Comparison of ENCODE assay signal across 28 cellular contexts in the genomic region with DNA sequence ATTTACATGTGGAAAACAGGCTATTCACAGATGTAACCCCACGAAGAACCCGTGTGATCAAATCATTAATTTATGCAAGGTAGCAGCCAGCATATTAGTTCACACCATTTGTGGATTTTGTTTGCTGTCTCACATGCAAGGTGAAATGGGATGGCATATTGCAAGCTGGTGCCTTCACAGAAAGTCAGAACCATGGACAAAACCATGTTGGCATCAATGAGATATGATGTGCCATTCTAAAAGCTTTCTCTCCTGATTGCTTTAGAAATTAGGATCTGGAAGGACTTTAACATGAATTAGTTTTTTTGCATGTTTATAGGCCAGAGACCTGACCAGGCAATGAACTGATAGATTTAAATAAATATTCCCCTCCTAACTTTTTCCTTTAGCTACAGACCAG.
"Had no signal": no experiment of that assay in that cellular context is flagged by ENCODE, and none has a peak within 500 bp of the region (broad histone marks: within the 10 kb centered on the region; RNA-seq: fewer than 3 reads in every experiment).

No MANE protein-coding gene starts in this region.

- H3K4me3 ChIP-seq: breast epithelium, gastroesophageal sphincter, psoas muscle, smooth muscle cell, testis, transverse colon had no signal

- DNase-seq: activated CD4-positive, alpha-beta T cell treated with anti-CD3 and anti-CD28 coated beads for 1 hour; activated CD4-positive, alpha-beta T cell treated with anti-CD3 and anti-CD28 coated beads, Interleukin-2, amount 50 U/mL, for 1 hour; activated CD8-positive, alpha-beta T cell treated with anti-CD3 and anti-CD28 coated beads for 36 hours; activated gamma-delta T cell treated with Interleukin-2 at 50 U/mL for 16 hours; activated naive CD4-positive, alpha-beta T cell treated with anti-CD3 and anti-CD28 coated beads, Interleukin-2, amount 50 U/mL, for 16 hours; activated T-cell treated with anti-CD3 and anti-CD28 coated beads, Interleukin-2, amount 50 U/mL, for 4 hours; amniotic stem cell; effector memory CD4-positive, alpha-beta T cell; hippocampal formation; left colon; midbrain; naive thymus-derived CD4-positive, alpha-beta T cell; occipital lobe; psoas muscle; stimulated activated CD4-positive, alpha-beta T cell treated with anti-CD3 and anti-CD28 coated beads, Interleukin-1b, Interleukin-23, amount 100 ng/mL, for 48 hours; stimulated activated naive CD4-positive, alpha-beta T cell; T-helper 17 cell; testis; transverse colon had no signal

- ATAC-seq: activated CD8-positive, alpha-beta T cell treated with anti-CD3 and anti-CD28 coated beads for 36 hours; activated T-cell treated with anti-CD3 and anti-CD28 coated beads, Interleukin-2, amount 50 U/mL, for 4 hours; activated T-helper 17 cell treated with anti-CD3 and anti-CD28 coated beads, Interleukin-2, amount 50 U/mL, for 72 hours; gastroesophageal sphincter; naive thymus-derived CD4-positive, alpha-beta T cell; psoas muscle; T-helper 17 cell had no signal

- H3K27ac ChIP-seq: breast epithelium, gastroesophageal sphincter, parathyroid adenoma, psoas muscle, testis, transverse colon had no signal

- H3K4me1 Mint-ChIP-seq: activated T-helper 17 cell treated with anti-CD3 and anti-CD28 coated beads, Interleukin-2, amount 50 U/mL, for 72 hours; naive thymus-derived CD4-positive, alpha-beta T cell; T-helper 17 cell had no signal

- H3K27ac Mint-ChIP-seq: activated CD8-positive, alpha-beta T cell treated with anti-CD3 and anti-CD28 coated beads for 36 hours; activated T-helper 17 cell treated with anti-CD3 and anti-CD28 coated beads, Interleukin-2, amount 50 U/mL, for 72 hours; T-helper 17 cell had no signal

- H3K4me1 ChIP-seq: breast epithelium had no signal

- H3K9ac ChIP-seq: parathyroid adenoma had no signal

- H3K9me3 Mint-ChIP-seq: activated CD8-positive, alpha-beta T cell treated with anti-CD3 and anti-CD28 coated beads for 36 hours; activated T-cell treated with anti-CD3 and anti-CD28 coated beads, Interleukin-2, amount 50 U/mL, for 4 hours; activated T-helper 17 cell treated with anti-CD3 and anti-CD28 coated beads, Interleukin-2, amount 50 U/mL, for 72 hours; neural crest cell had no signal

- FAIRE-seq: colon, endothelial cell of umbilical vein, keratinocyte had no signal

- H3K27me3 Mint-ChIP-seq: activated CD8-positive, alpha-beta T cell treated with anti-CD3 and anti-CD28 coated beads for 36 hours; activated T-helper 17 cell treated with anti-CD3 and anti-CD28 coated beads, Interleukin-2, amount 50 U/mL, for 72 hours; naive thymus-derived CD4-positive, alpha-beta T cell; T-helper 17 cell had no signal

- H3K9me3 ChIP-seq: breast epithelium, gastroesophageal sphincter, psoas muscle, testis, transverse colon had no signal

- H3K4me2 ChIP-seq: smooth muscle cell had no signal

- H3K27me3 ChIP-seq: breast epithelium, gastroesophageal sphincter, testis, transverse colon had no signal

- H3K4me3 Mint-ChIP-seq: activated CD8-positive, alpha-beta T cell treated with anti-CD3 and anti-CD28 coated beads for 36 hours; activated T-cell treated with anti-CD3 and anti-CD28 coated beads, Interleukin-2, amount 50 U/mL, for 4 hours; activated T-helper 17 cell treated with anti-CD3 and anti-CD28 coated beads, Interleukin-2, amount 50 U/mL, for 72 hours; naive thymus-derived CD4-positive, alpha-beta T cell; T-helper 17 cell had no signal

- H3K79me2 ChIP-seq: parathyroid adenoma had no signal

- H2AFZ ChIP-seq: parathyroid adenoma had no signal
